23 cellular contexts compared by ENCODE assay signal in the genomic region with DNA sequence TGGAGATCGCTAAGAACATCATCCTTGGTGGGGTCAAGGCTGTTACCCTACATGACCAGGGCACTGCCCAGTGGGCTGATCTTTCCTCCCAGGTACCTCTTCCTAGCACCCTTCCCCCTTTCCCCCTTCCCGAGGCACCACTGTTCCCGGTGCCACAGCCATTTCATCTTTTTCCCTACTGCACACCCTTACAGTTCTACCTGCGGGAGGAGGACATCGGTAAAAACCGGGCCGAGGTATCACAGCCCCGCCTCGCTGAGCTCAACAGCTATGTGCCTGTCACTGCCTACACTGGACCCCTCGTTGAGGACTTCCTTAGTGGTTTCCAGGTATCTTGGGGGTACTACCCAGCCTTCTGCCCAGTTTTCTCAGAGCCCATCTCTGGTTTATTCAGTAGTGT. TPM values are rescaled to one million over a fixed set of nuclear protein-coding genes. Genes with fewer than 3 reads are reported as not detected.
A peak's percentile ranks its signal among the peaks of the same experiment; 100 is the strongest.
DNase-seq lines count a peak whose midpoint lies in the region; ATAC-seq and TF ChIP-seq lines count a peak whose summit lies in the region.
"Had no signal": no experiment of that assay in that cellular context is flagged by ENCODE, and none has a peak within 500 bp of the region (broad histone marks: within the 10 kb centered on the region; RNA-seq: fewer than 3 reads in every experiment).

No MANE protein-coding gene starts in this region.

- intact Hi-C loops in esophagus muscularis mucosa (cut with DNase I) (loop anchor here (10.0 kb wide), 1 partner anchor 826 kb away; no protein-coding TSS in a partner anchor), gastrocnemius medialis (cut with DNase I; ENCODE audit: low total_unique reads) (no loop called here)

- H3K36me3 ChIP-seq in HUES6 (ENCODE audit: control insufficient read depth, insufficient read depth, low read length): peaks cover 91% of the 10 kb centered on the region
- H3K36me3 ChIP-seq in esophagus muscularis mucosa: peaks cover 20 to 66% (median 58%) of the 10 kb centered on the region in 4 donors
- peaks cover 7 to 60% of the 10 kb centered on the region in 2 donors for H3K36me3 ChIP-seq in gastrocnemius medialis

- H3K4me1 ChIP-seq in HUES6 (ENCODE audit: control insufficient read depth, insufficient read depth, low read length) (peaks cover 43% of the 10 kb centered on the region), esophagus muscularis mucosa (peaks cover 41 to 63% (median 60%) of the 10 kb centered on the region in 4 donors), gastrocnemius medialis (peaks cover 38 to 49% of the 10 kb centered on the region in 2 donors)
- H3K4me1 ChIP-seq: Caco-2, SJCRH30 had no signal

- 89% methylated on average over 9 of the region's 10 CpGs for WGBS in esophagus muscularis mucosa

- H3K27ac Mint-ChIP-seq in WTC11: peak overlapping the region; percentile 68; the same call in 1 of the 2 replicates
- H3K27ac Mint-ChIP-seq in activated T-cell treated with anti-CD3 and anti-CD28 coated beads, Interleukin-2, amount 50 U/mL, for 72 hours: no peak overlapping the region
- H3K27ac Mint-ChIP-seq: CD4-positive, alpha-beta T cell had no signal

- TF ChIP-seq EP300 in esophagus muscularis mucosa (IDR thresholded peaks at IDR 0.05): no peak

- CTCF ChIA-PET in WTC11 (lab: Charles Lee): no interaction called here

- H3K27ac ChIP-seq in HUES6 (ENCODE audit: low read depth, low read length): peak overlapping the region; percentile 57; the same call in 1 of the 2 replicates
- peak overlapping the region; percentile 51 to 77 (median 60) for H3K27ac ChIP-seq in esophagus muscularis mucosa (replicated peaks in 1 of 4)
- H3K27ac ChIP-seq in gastrocnemius medialis: peak overlapping the region; percentile 82 to 100 (median 98)
- H3K27ac ChIP-seq in substantia nigra (ENCODE audit: low read depth, low read length, poor library complexity, severe bottlenecking): no peak overlapping the region
- H3K27ac ChIP-seq: BLaER1, SJCRH30 had no signal

- no peak for TF ChIP-seq CTCF in WTC11 (IDR thresholded peaks at IDR 0.05)
- TF ChIP-seq CTCF in esophagus muscularis mucosa (IDR thresholded peaks at IDR 0.05): no peak
- no peak for TF ChIP-seq CTCF in gastrocnemius medialis (IDR thresholded peaks at IDR 0.05 in 4 of 5, conservative IDR thresholded peaks at IDR 0.05 in 1 of 5)
- TF ChIP-seq CTCF in foreskin fibroblast (IDR thresholded peaks at IDR 0.05; ENCODE audit: low read depth, low read length): no peak

- DNase-seq in WTC11 (ENCODE audit: low spot score) (no peak), esophagus muscularis mucosa (ENCODE audit: extremely low spot score) (no peak), gastrocnemius medialis (no peak), foreskin fibroblast (no peak), substantia nigra (lab: John Stamatoyannopoulos, UW) (no peak)
- DNase-seq in activated T-cell treated with anti-CD3 and anti-CD28 coated beads, Interleukin-2, amount 50 U/mL, for 72 hours: no peak
- DNase-seq: Caco-2; CD4-positive, alpha-beta T cell; DMS 273 treated with DMSO at 0.1 percent for 48 hours; DMS79 treated with DMSO at 0.1 percent for 48 hours; HCEC 1CT; MG63; NCI-H1417; NCI-H1694 treated with DMSO at 0.1 percent for 48 hours; NCI-H2081 treated with DMSO at 0.1 percent for 48 hours; NCI-H2171 treated with DMSO at 0.1 percent for 48 hours; NCI-H524 treated with DMSO at 0.1 percent for 48 hours; NCI-H82; SJCRH30 had no signal

- no peak overlapping the region for H3K4me3 Mint-ChIP-seq in WTC11
- no peak overlapping the region for H3K4me3 Mint-ChIP-seq in activated T-cell treated with anti-CD3 and anti-CD28 coated beads, Interleukin-2, amount 50 U/mL, for 72 hours
- H3K4me3 Mint-ChIP-seq: CD4-positive, alpha-beta T cell had no signal

- in situ Hi-C loops in gastrocnemius medialis (cut with MboI; ENCODE audit: low sequenced_read_pairs in 4 of 4): loop anchor here (5.0 to 25.0 kb wide), 4 partner anchors 163 to 326 kb away; a partner anchor contains a TSS

- POLR2A ChIA-PET in WTC11 (lab: Charles Lee): interaction anchor here (1.4 kb wide), 1 partner anchor 18 kb away, joined by 4 read pairs; no protein-coding TSS in a partner anchor

- peaks cover 57% of the 10 kb centered on the region for H3K36me3 Mint-ChIP-seq in WTC11
- H3K36me3 Mint-ChIP-seq in activated T-cell treated with anti-CD3 and anti-CD28 coated beads, Interleukin-2, amount 50 U/mL, for 72 hours (ENCODE audit: insufficient read depth in 2 of 2): peaks cover 11 to 44% of the 10 kb centered on the region in 2 donors

- H3K27me3 Mint-ChIP-seq in WTC11 (ENCODE audit: low read depth): no peaks in the 10 kb centered on the region
- H3K27me3 Mint-ChIP-seq in activated T-cell treated with anti-CD3 and anti-CD28 coated beads, Interleukin-2, amount 50 U/mL, for 72 hours (ENCODE audit: low read depth): no peaks in the 10 kb centered on the region
- H3K27me3 Mint-ChIP-seq: CD4-positive, alpha-beta T cell had no signal

- no peak for ATAC-seq in WTC11
- ATAC-seq in gastrocnemius medialis: no peak
- ATAC-seq in activated T-cell treated with anti-CD3 and anti-CD28 coated beads, Interleukin-2, amount 50 U/mL, for 72 hours (replicated peaks in 1 of 2): no peak
- ATAC-seq: K562, Panc1 had no signal

- H3K9me3 Mint-ChIP-seq in WTC11: no peaks in the 10 kb centered on the region
- H3K9me3 Mint-ChIP-seq in activated T-cell treated with anti-CD3 and anti-CD28 coated beads, Interleukin-2, amount 50 U/mL, for 72 hours: no peaks in the 10 kb centered on the region
- H3K9me3 Mint-ChIP-seq: CD4-positive, alpha-beta T cell had no signal

- TF ChIP-seq POLR2A in esophagus muscularis mucosa (IDR thresholded peaks at IDR 0.05; ENCODE audit: low read depth) (no peak), gastrocnemius medialis (IDR thresholded peaks at IDR 0.05) (no peak)

- H3K4me1 Mint-ChIP-seq in WTC11: peaks cover 46% of the 10 kb centered on the region
- peaks cover 39% of the 10 kb centered on the region for H3K4me1 Mint-ChIP-seq in activated T-cell treated with anti-CD3 and anti-CD28 coated beads, Interleukin-2, amount 50 U/mL, for 72 hours (ENCODE audit: low read depth)

- H3K9me3 ChIP-seq in HUES6 (ENCODE audit: control insufficient read depth, insufficient read depth, low read depth, low read length) (no peaks in the 10 kb centered on the region), esophagus muscularis mucosa (no peaks in the 10 kb centered on the region), gastrocnemius medialis (no peaks in the 10 kb centered on the region)
- H3K9me3 ChIP-seq: BLaER1, Caco-2, MG63, SJCRH30 had no signal

- H3K27me3 ChIP-seq in HUES6 (ENCODE audit: control insufficient read depth, insufficient read depth, low read length) (no peaks in the 10 kb centered on the region), esophagus muscularis mucosa (no peaks in the 10 kb centered on the region), gastrocnemius medialis (no peaks in the 10 kb centered on the region)
- H3K27me3 ChIP-seq: BLaER1, MG63, SJCRH30 had no signal

- no peak overlapping the region for H3K4me3 ChIP-seq in HUES6 (ENCODE audit: low read depth, low read length)
- no peak overlapping the region for H3K4me3 ChIP-seq in esophagus muscularis mucosa
- no peak overlapping the region for H3K4me3 ChIP-seq in gastrocnemius medialis
- no peak overlapping the region for H3K4me3 ChIP-seq in foreskin fibroblast (ENCODE audit: low read depth in 1 of 2, low read length in 2 of 2)
- H3K4me3 ChIP-seq: BLaER1, K562, MG63, SJCRH30 had no signal

- no peak overlapping the region for H3K9ac ChIP-seq in HUES6 (ENCODE audit: low read length)
- H3K9ac ChIP-seq: BLaER1 had no signal

TF ChIP-seq in WTC11, 78 proteins besides CTCF, POLR2A, EP300 and RAD21 (continues in another document):
- TF ChIP-seq, protein P1, sequence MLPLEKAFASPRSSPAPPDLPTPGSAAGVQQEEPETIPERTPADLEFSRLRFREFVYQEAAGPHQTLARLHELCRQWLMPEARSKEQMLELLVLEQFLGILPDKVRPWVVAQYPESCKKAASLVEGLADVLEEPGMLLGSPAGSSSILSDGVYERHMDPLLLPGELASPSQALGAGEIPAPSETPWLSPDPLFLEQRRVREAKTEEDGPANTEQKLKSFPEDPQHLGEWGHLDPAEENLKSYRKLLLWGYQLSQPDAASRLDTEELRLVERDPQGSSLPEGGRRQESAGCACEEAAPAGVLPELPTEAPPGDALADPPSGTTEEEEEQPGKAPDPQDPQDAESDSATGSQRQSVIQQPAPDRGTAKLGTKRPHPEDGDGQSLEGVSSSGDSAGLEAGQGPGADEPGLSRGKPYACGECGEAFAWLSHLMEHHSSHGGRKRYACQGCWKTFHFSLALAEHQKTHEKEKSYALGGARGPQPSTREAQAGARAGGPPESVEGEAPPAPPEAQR (CRISPR knock-in tag; IDR thresholded peaks at IDR 0.05): no peak
- TF ChIP-seq, protein P2, sequence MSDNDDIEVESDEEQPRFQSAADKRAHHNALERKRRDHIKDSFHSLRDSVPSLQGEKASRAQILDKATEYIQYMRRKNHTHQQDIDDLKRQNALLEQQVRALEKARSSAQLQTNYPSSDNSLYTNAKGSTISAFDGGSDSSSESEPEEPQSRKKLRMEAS (CRISPR knock-in tag; IDR thresholded peaks at IDR 0.05): no peak
- TF ChIP-seq TEAD1 (CRISPR knock-in tag; IDR thresholded peaks at IDR 0.05): no peak

RNA-seq across cellular contexts. Expression of a gene that starts 5.7 kb away (rescaled TPM):
- 379 to 392 TPM (median 383 TPM) in 3 replicates for total RNA-seq in WTC11 (2021)
- total RNA-seq in esophagus muscularis mucosa: 100 to 1,000 TPM; 125 to 218 (median 147) TPM
- total RNA-seq in gastrocnemius medialis: 100 to 1,000 TPM; 113 to 181 (median 162) TPM
- total RNA-seq in activated T-cell treated with anti-CD3 and anti-CD28 coated beads, Interleukin-2, amount 50 U/mL, for 72 hours: 100 to 1,000 TPM; 160 to 197 TPM

RNA-seq across cellular contexts. Expression of a gene that starts 19.2 kb away (rescaled TPM):
- total RNA-seq in WTC11 (2021) (130 to 150 TPM (median 145 TPM) in 3 replicates), esophagus muscularis mucosa (10 to 100 TPM; 51.9 to 87.1 (median 65.4) TPM), gastrocnemius medialis (100 to 1,000 TPM; 124 to 208 (median 178) TPM)
- 10 to 100 TPM; 82.2 to 88.6 TPM for total RNA-seq in activated T-cell treated with anti-CD3 and anti-CD28 coated beads, Interleukin-2, amount 50 U/mL, for 72 hours

RNA-seq across cellular contexts. Expression of a gene that starts 33.5 kb away (rescaled TPM):
- total RNA-seq in WTC11 (2021): 82.5 to 86.8 TPM (median 86.3 TPM) in 3 replicates
- total RNA-seq in esophagus muscularis mucosa: 10 to 100 TPM; 23.3 to 44.1 (median 38.2) TPM
- 10 to 100 TPM; 17.0 to 35.3 (median 25.0) TPM for total RNA-seq in gastrocnemius medialis
- total RNA-seq in activated T-cell treated with anti-CD3 and anti-CD28 coated beads, Interleukin-2, amount 50 U/mL, for 72 hours: 10 to 100 TPM; 60.4 to 85.6 TPM

RNA-seq across cellular contexts. Expression of a gene that starts 54.3 kb away (rescaled TPM):
- total RNA-seq in WTC11 (2021) (65.6 to 66.1 TPM (median 65.8 TPM) in 3 replicates), esophagus muscularis mucosa (10 to 100 TPM; 25.3 to 38.4 (median 29.8) TPM), gastrocnemius medialis (10 to 100 TPM; 18.7 to 49.3 (median 23.5) TPM)
- 10 to 100 TPM; 71.6 to 82.4 TPM for total RNA-seq in activated T-cell treated with anti-CD3 and anti-CD28 coated beads, Interleukin-2, amount 50 U/mL, for 72 hours

RNA-seq across cellular contexts. Expression of a gene that starts 54.8 kb away (rescaled TPM):
- total RNA-seq in WTC11 (2021) (105 to 110 TPM (median 106 TPM) in 3 replicates), esophagus muscularis mucosa (10 to 100 TPM; 58.3 to 87.5 (median 76.3) TPM), gastrocnemius medialis (100 to 1,000 TPM; 105 to 172 (median 168) TPM)
- total RNA-seq in activated T-cell treated with anti-CD3 and anti-CD28 coated beads, Interleukin-2, amount 50 U/mL, for 72 hours: 10 to 100 TPM; 66.7 to 84.3 TPM
